19 cellular contexts compared by ENCODE assay signal in the genomic region with DNA sequence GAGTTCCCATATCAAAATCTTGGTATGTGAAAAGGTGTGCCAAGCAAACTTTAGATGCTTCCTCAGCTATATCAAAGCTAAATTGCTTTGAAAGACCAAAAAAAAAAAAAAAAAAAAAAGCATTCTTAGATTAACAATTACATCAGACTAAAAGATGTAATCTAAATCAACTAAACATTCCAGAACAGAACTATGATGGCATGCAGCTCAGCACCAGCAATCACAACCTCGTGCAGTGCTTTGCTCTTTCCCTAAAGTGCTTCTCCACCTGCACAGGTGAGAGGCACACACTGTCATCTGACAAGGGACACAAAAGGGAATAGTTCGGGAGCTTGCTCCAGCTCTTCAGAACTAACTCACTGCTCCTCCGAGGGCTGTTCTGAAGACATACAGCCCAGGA.
"Had no signal": no experiment of that assay in that cellular context is flagged by ENCODE, and none has a peak within 500 bp of the region (broad histone marks: within the 10 kb centered on the region; RNA-seq: fewer than 3 reads in every experiment).

No MANE protein-coding gene starts in this region.

- H3K4me2 ChIP-seq: KMS-11 had no signal

- DNase-seq: Kasumi-1, MM.1S, NCI-H1092 treated with DMSO at 0.1 percent for 48 hours, NCI-H1436, NCI-H187, NCI-H2029, NCI-H2081 treated with DMSO at 0.1 percent for 48 hours, NCI-H2171, NCI-H226, NCI-H446, NCI-H510A, NCI-H524 treated with DMSO at 0.1 percent for 48 hours, NCI-H69, NCI-H774, PC-3, SHP77 had no signal

- ATAC-seq: Panc1, PC-3 had no signal

- H3K9ac ChIP-seq: KMS-11 had no signal

- H3K27ac ChIP-seq: KMS-11, RWPE1 had no signal
